In the genomic region with DNA sequence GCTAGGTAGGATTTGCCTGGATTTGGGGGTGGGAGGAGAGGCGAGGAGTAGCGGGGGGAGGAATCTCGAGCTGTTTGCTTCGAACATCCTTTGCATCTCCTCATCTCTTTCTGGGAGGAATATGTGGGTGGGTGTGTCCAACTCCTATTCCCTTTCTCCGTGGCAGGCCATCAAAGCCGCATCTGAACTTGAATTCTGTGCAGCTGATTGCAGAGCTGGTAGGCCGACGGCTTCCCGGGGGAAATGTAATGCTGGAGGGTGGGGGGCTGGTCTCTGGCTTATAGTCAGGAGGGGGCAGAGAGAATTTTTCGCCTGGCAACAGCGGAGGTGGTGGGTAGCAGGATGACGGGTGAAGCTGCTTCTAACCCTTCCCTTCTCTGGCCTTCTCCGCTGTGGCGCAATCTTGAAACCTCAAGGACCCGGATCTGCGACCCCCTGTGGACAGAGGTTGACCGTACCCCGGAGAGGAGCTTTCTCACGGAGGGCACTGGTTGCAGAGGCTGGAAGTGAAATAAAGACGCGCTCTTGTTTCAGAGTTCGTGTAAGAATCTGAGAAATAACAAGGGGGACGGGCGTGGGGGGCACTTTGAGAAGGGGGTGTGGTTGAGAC, we compare ENCODE assay signal across 8 cellular contexts. TPM values are rescaled to one million over a fixed set of nuclear protein-coding genes. Genes with fewer than 3 reads are reported as not detected.
DNase-seq lines count a peak whose midpoint lies in the region; ATAC-seq and TF ChIP-seq lines count a peak whose summit lies in the region.

No MANE protein-coding gene starts in this region.

- no peaks in the 10 kb centered on the region for H3K36me3 Mint-ChIP-seq in CD4-positive, alpha-beta T cell (ENCODE audit: low read depth)

- H3K4me1 Mint-ChIP-seq in CD4-positive, alpha-beta T cell (ENCODE audit: low read depth) = peaks cover 26% of the 10 kb centered on the region

- CTCF ChIA-PET in CD4-positive, alpha-beta T cell (lab: Charles Lee) = interaction anchor here (0.9 kb wide), 1 partner anchor 17 kb away, joined by 3 read pairs; no protein-coding TSS in a partner anchor

- POLR2A ChIA-PET in CD4-positive, alpha-beta T cell (lab: Charles Lee) = no interaction called here

- H2AFZ ChIP-seq in neuron (ENCODE audit: low read depth, low read length) = peak overlapping the region; percentile 73

- H3K9me3 Mint-ChIP-seq in CD4-positive, alpha-beta T cell = no peaks in the 10 kb centered on the region

- H3K9ac ChIP-seq in HUES6 (ENCODE audit: low read length) = peak overlapping the region; percentile 25

- H3K27me3 ChIP-seq in CD4-positive, alpha-beta T cell (ENCODE audit: control insufficient read depth, insufficient read depth, low read length) = peaks cover 40% of the 10 kb centered on the region
- H3K27me3 ChIP-seq in HUES6 (ENCODE audit: control insufficient read depth, insufficient read depth, low read length) = peaks cover 89% of the 10 kb centered on the region
- H3K27me3 ChIP-seq in neuron (ENCODE audit: insufficient read depth, low read length) = peaks cover 24% of the 10 kb centered on the region
- 0 out of 2 replicates have a peak, but pooled peaks cover 2% of the 10 kb centered on the region for H3K27me3 ChIP-seq in MG63

- intact Hi-C loops in CD4-positive, alpha-beta T cell (cut with DNase I, micrococcal nuclease) = no loop called here

- H3K9me3 ChIP-seq in CD4-positive, alpha-beta T cell (ENCODE audit: control insufficient read depth, low read length) = no peaks in the 10 kb centered on the region
- H3K9me3 ChIP-seq in HUES6 (ENCODE audit: control insufficient read depth, insufficient read depth, low read depth, low read length) (0 out of 2 replicates have a peak, but pooled peaks cover 4% of the 10 kb centered on the region), neuron (ENCODE audit: low read length) (no peaks in the 10 kb centered on the region), MG63 (no peaks in the 10 kb centered on the region)

- peaks cover 58% of the 10 kb centered on the region for H3K27me3 Mint-ChIP-seq in CD4-positive, alpha-beta T cell

- H3K4me1 ChIP-seq in HUES6 (ENCODE audit: control insufficient read depth, insufficient read depth, low read length) = peaks cover 34% of the 10 kb centered on the region; the same call in 1 of the 2 replicates
- peaks cover 5% of the 10 kb centered on the region for H3K4me1 ChIP-seq in neuron (ENCODE audit: insufficient read depth, low read length)

- ATAC-seq in CD4-positive, alpha-beta T cell (ENCODE audit: poor library complexity) = no peak
- ATAC-seq in HG03045 (IDR thresholded peaks at IDR 0.05; ENCODE audit: unreplicated experiment) (no peak), GM21737 (IDR thresholded peaks at IDR 0.05; ENCODE audit: unreplicated experiment) (no peak)

- H3K4me3 ChIP-seq in HUES6 (ENCODE audit: low read depth, low read length) (peak overlapping the region; percentile 57), neuron (ENCODE audit: low read length) (peak overlapping the region; percentile 49), MG63 (no peak overlapping the region)

- peak overlapping the region; percentile 82 for H3K4me3 Mint-ChIP-seq in CD4-positive, alpha-beta T cell

- H3K36me3 ChIP-seq in HUES6 (ENCODE audit: control insufficient read depth, insufficient read depth, low read length) (no peaks in the 10 kb centered on the region), neuron (ENCODE audit: insufficient read depth, low read length) (no peaks in the 10 kb centered on the region), MG63 (no peaks in the 10 kb centered on the region)

- DNase-seq in CD4-positive, alpha-beta T cell = no peak
- DNase-seq in cerebellum (ENCODE audit: low spot score) (peak; percentile 24), HPDE6-E6E7 (ENCODE audit: extremely low spot score) (no peak), MG63 (no peak)

- TF ChIP-seq CTCF in CD4-positive, alpha-beta T cell (IDR thresholded peaks at IDR 0.05) = no peak

- H3K27ac ChIP-seq in CD4-positive, alpha-beta T cell (ENCODE audit: low read depth, low read length) = no peak overlapping the region
- H3K27ac ChIP-seq in HUES6 (ENCODE audit: low read depth, low read length) = no peak overlapping the region

- H3K27ac Mint-ChIP-seq in CD4-positive, alpha-beta T cell = no peak overlapping the region

RNA-seq across cellular contexts. Expression of gene ZCCHC12, which starts 0.7 kb away (rescaled TPM):
- total RNA-seq in CD4-positive, alpha-beta T cell = under 1 TPM; 0.14 to 0.47 TPM
- 41.1 TPM for total RNA-seq in cerebellum
- total RNA-seq in MG63 (2014; rRNA removed; shearing (Covaris generic); ENCODE audit: low replicate concordance) = not detected in 2 replicates

Comparison
In these comparisons a context has a peak if more than half of its experiments do, and no peak if none do; other contexts are left out.
1. RNA of gene ZCCHC12, which starts 0.7 kb away (total RNA-seq): 41.1 TPM in cerebellum (single experiment); 0.14 to 0.47 TPM in CD4-positive, alpha-beta T cell and not detected in MG63; every median in the first group is over 10 times any median in the second.